10 cellular contexts compared by ENCODE assay signal in the genomic region with DNA sequence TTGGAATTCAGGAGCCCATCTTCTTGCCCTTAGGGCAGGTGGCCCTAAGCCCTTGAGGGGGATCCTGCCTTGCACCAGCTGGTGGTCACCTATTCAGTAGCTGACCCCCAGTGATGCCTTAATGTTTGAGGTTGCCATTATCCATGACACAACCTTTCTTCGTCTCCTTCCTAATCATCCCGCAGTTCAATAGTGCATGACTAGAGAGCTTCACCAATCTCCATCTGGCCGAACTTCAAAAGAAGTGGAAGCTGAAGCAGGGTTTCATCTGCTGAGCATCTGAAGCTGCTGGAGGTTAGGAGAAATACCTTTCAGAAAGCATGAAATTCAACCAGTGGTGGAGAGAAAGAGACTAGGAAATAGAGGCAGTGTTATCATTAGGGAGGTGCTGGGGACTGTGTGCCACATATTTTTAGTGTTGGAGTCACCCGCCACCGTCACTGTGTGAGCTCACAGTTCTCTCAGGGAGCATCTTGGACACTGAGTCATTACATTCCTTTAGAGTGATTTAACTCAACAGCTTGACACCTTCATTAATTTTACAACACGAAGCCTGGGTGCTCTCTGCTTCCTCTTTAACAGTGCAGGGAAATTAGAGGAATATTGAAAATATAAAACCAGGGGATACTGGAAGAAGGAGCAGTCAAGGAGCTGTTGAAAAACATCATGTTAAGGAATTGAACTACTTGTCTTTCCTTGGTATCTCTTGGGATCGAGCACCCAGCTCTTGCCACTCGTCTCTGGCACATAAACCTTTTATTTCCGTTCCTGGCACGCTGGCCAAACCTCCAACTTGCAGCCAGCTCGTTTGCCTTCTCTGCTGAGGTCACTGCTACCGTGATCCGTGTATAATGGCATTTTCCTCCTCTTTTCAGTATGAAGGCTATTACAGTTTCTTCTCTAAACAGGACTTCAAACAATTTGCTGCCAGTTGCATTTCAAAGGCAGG. TPM values are rescaled to one million over a fixed set of nuclear protein-coding genes. Genes with fewer than 3 reads are reported as not detected.
A peak's percentile ranks its signal among the peaks of the same experiment; 100 is the strongest.
DNase-seq lines count a peak whose midpoint lies in the region; ATAC-seq and TF ChIP-seq lines count a peak whose summit lies in the region.
"Had no signal": no experiment of that assay in that cellular context is flagged by ENCODE, and none has a peak within 500 bp of the region (broad histone marks: within the 10 kb centered on the region; RNA-seq: fewer than 3 reads in every experiment).

No MANE protein-coding gene starts in this region.

- 67% methylated on average over 13 of the region's 13 CpGs for WGBS in hepatocyte (ENCODE audit: low lambda C conversion rate, missing lambda C conversion rate)
- 18% methylated on average over 13 of the region's 13 CpGs for WGBS in smooth muscle cell (ENCODE audit: low lambda C conversion rate)

- peaks cover 4% of the 10 kb centered on the region for H3K36me3 Mint-ChIP-seq in HFFc6 (ENCODE audit: low read depth)

- H3K27ac ChIP-seq in hepatocyte (peak overlapping the region; percentile 68), smooth muscle cell (ENCODE audit: low read depth) (peak overlapping the region; percentile 54)

- no peaks in the 10 kb centered on the region; the same call in 1 of the 2 replicates for H3K27me3 Mint-ChIP-seq in HFFc6 (ENCODE audit: insufficient read depth)
- H3K27me3 Mint-ChIP-seq: activated CD4-positive, alpha-beta memory T cell treated with anti-CD3 and anti-CD28 coated beads for 36 hours had no signal

- H3K27me3 ChIP-seq in hepatocyte (no peaks in the 10 kb centered on the region), smooth muscle cell (ENCODE audit: low read depth) (no peaks in the 10 kb centered on the region)

- H3K4me1 ChIP-seq in hepatocyte (ENCODE audit: insufficient read depth): peaks cover 27% of the 10 kb centered on the region
- peaks cover 29% of the 10 kb centered on the region for H3K4me1 ChIP-seq in smooth muscle cell (ENCODE audit: low read depth)

- H3K4me2 ChIP-seq in hepatocyte (no peak overlapping the region), smooth muscle cell (peak overlapping the region; percentile 49)

- DNase-seq in HFFc6: peak; percentile 89
- DNase-seq in astrocyte of the cerebellum (ENCODE audit: low read depth): peak; percentile 83
- DNase-seq in hepatocyte (ENCODE audit: low spot score): peak; percentile 67
- no peak for DNase-seq in smooth muscle cell (lab: John Stamatoyannopoulos, UW; ENCODE audit: unreplicated experiment)
- no peak for DNase-seq in KG1 (lab: John Stamatoyannopoulos, UW)
- DNase-seq in NCI-H2227 (lab: John Stamatoyannopoulos, UW; ENCODE audit: unreplicated experiment): no peak
- DNase-seq: activated CD4-positive, alpha-beta memory T cell treated with anti-CD3 and anti-CD28 coated beads for 36 hours; Kasumi-1 had no signal

- H3K9ac ChIP-seq in smooth muscle cell (ENCODE audit: low read depth): peak overlapping the region; percentile 44

- H3K4me3 ChIP-seq in astrocyte of the cerebellum (ENCODE audit: low read depth, low read length): no peak overlapping the region
- no peak overlapping the region for H3K4me3 ChIP-seq in hepatocyte
- no peak overlapping the region for H3K4me3 ChIP-seq in smooth muscle cell

- no peak for TF ChIP-seq CTCF in HFFc6 (IDR thresholded peaks at IDR 0.05)
- TF ChIP-seq CTCF in astrocyte of the cerebellum (IDR thresholded peaks at IDR 0.05; ENCODE audit: low read depth, low read length, missing control alignments): no peak
- TF ChIP-seq CTCF in hepatocyte (IDR thresholded peaks at IDR 0.05; ENCODE audit: poor library complexity): no peak
- TF ChIP-seq CTCF in smooth muscle cell (IDR thresholded peaks at IDR 0.05; ENCODE audit: borderline replicate concordance, insufficient read depth, poor library complexity, severe bottlenecking): no peak

- no peaks in the 10 kb centered on the region for H3K9me3 Mint-ChIP-seq in HFFc6
- H3K9me3 Mint-ChIP-seq: activated CD4-positive, alpha-beta memory T cell treated with anti-CD3 and anti-CD28 coated beads for 36 hours had no signal

- H4K20me1 ChIP-seq in hepatocyte (ENCODE audit: insufficient read depth, poor library complexity, severe bottlenecking) (peaks cover 24% of the 10 kb centered on the region), smooth muscle cell (ENCODE audit: low read depth) (peaks cover 75% of the 10 kb centered on the region)

- in situ Hi-C loops in astrocyte of the cerebellum (cut with HindIII; ENCODE audit: low sequenced_read_pairs): loop anchor here (10.0 to 25.0 kb wide), 2 partner anchors 309 to 416 kb away; no protein-coding TSS in a partner anchor

- H3K4me3 Mint-ChIP-seq in HFFc6: peak overlapping the region; percentile 87
- H3K4me3 Mint-ChIP-seq: activated CD4-positive, alpha-beta memory T cell treated with anti-CD3 and anti-CD28 coated beads for 36 hours had no signal

- H3K79me2 ChIP-seq in hepatocyte (peaks cover 60% of the 10 kb centered on the region), smooth muscle cell (ENCODE audit: low read depth) (peaks cover 11% of the 10 kb centered on the region)

- H3K9me3 ChIP-seq in hepatocyte (ENCODE audit: low read depth) (no peaks in the 10 kb centered on the region), smooth muscle cell (replicated peaks; ENCODE audit: low read depth) (no peaks in the 10 kb centered on the region)

- peaks cover 18% of the 10 kb centered on the region for H3F3A ChIP-seq in smooth muscle cell (ENCODE audit: low read depth)

- H3K9me2 ChIP-seq in hepatocyte (replicated peaks; ENCODE audit: insufficient read depth): no peaks in the 10 kb centered on the region

- H3K4me1 Mint-ChIP-seq in HFFc6 (ENCODE audit: low read depth): peaks cover 35% of the 10 kb centered on the region

- H2AFZ ChIP-seq in hepatocyte (no peak overlapping the region), smooth muscle cell (ENCODE audit: low read depth) (no peak overlapping the region)

- H3K36me3 ChIP-seq in hepatocyte (replicated peaks; ENCODE audit: insufficient read depth, low read depth) (no peaks in the 10 kb centered on the region), smooth muscle cell (ENCODE audit: low read depth) (no peaks in the 10 kb centered on the region)

- peak overlapping the region; percentile 97 for H3K27ac Mint-ChIP-seq in HFFc6
- H3K27ac Mint-ChIP-seq: activated CD4-positive, alpha-beta memory T cell treated with anti-CD3 and anti-CD28 coated beads for 36 hours had no signal

- ATAC-seq in HG03442 (IDR thresholded peaks at IDR 0.05; ENCODE audit: unreplicated experiment): no peak
- no peak for ATAC-seq in HG03460 (IDR thresholded peaks at IDR 0.05; ENCODE audit: unreplicated experiment)

RNA-seq across cellular contexts. Expression of a gene that starts 53.6 kb away (rescaled TPM):
- 10 to 100 TPM; 23.1 to 28.4 (median 26.0) TPM for total RNA-seq in HFFc6 (2021; fragmentation: NEBNext Ultra II Directional; extraction: Animal tissue kit (Norgen Biotek cat#: 25700))
- total RNA-seq in hepatocyte (8.4 and 10.0 TPM in 2 replicates), smooth muscle cell (8.2 and 14.2 TPM in 2 replicates)
- polyA plus RNA-seq in hepatocyte (20.9 and 22.9 TPM in 2 replicates), smooth muscle cell (15.2 and 23.1 TPM in 2 replicates)

RNA-seq across cellular contexts. Expression of a gene that starts 56.0 kb away (rescaled TPM):
- 10 to 100 TPM; 44.1 to 58.6 (median 48.4) TPM for total RNA-seq in HFFc6 (2021; fragmentation: NEBNext Ultra II Directional; extraction: Animal tissue kit (Norgen Biotek cat#: 25700))
- total RNA-seq in hepatocyte (22.1 and 24.1 TPM in 2 replicates), smooth muscle cell (18.6 and 27.6 TPM in 2 replicates)
- polyA plus RNA-seq in hepatocyte (30.0 and 33.9 TPM in 2 replicates), smooth muscle cell (30.0 and 35.2 TPM in 2 replicates)

Comparison
In these comparisons a context has a peak if more than half of its experiments do, and no peak if none do; other contexts are left out.
1. DNase-seq: peak in HFFc6 (single experiment), astrocyte of the cerebellum (single experiment) and hepatocyte (single experiment); none in smooth muscle cell (single experiment), KG1 (single experiment) and NCI-H2227 (single experiment).